ENCODE assay signal across 8 cellular contexts in the genomic region with DNA sequence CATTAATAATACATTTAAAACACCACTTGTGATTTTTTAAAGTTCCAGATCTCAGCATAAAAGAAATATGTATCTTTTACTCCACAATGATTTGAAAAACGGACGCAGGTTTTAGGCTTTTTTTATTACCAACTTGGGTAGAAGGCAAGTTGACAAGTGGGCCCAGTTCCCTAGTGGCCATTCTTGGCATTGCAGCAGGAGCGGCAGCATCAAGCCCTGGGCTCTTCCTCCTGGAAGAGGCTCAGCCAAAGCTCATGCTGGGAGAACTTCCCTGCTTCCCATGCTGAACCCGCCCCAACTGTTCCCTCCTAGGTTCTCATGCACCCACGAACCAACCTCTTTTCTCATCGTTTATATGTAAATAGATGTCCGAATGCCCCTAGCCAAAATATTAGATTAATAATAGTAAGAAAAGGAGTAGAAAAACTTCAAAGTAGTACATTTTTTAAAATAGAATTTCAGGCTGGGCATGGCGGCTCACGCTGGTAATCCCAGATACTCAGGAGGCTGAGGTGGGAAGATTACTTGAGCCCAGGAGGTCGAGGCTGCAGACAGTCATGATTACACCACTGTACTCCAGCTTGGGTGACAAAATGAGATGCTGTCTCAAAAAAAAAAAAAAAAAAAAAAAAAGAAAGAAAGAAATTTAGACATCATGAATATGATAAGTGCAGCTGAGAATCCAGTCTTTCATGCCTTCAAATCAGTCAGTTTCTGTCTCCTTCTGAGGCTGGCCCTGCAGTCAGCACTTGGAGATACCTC. TPM values are rescaled to one million over a fixed set of nuclear protein-coding genes. Genes with fewer than 3 reads are reported as not detected.
DNase-seq lines count a peak whose midpoint lies in the region; ATAC-seq lines count a peak whose summit lies in the region.

No MANE protein-coding gene starts in this region.

- DNase-seq in AG08395 (ENCODE audit: low spot score) = peak; percentile 41
- DNase-seq in M059J (ENCODE audit: low read depth) = peak; percentile 40
- DNase-seq in activated CD8-positive, alpha-beta memory T cell treated with anti-CD3 and anti-CD28 coated beads, Interleukin-2, amount 50 U/mL, for 4 hours = peak; percentile 50
- peak; percentile 61 for DNase-seq in germinal center (ENCODE audit: low spot score)
- DNase-seq in stimulated activated CD4-positive, alpha-beta T cell treated with anti-CD3 and anti-CD28 coated beads, Interleukin-2, amount 100 ng/mL, for 24 hours = peak; percentile 49 to 64
- DNase-seq in posterior vena cava (ENCODE audit: low spot score) = no peak
- no peak for DNase-seq in mesenteric fat pad (ENCODE audit: low spot score)

- intact Hi-C loops in posterior vena cava (cut with DNase I) = no loop called here

- ATAC-seq in GM18502 (IDR thresholded peaks at IDR 0.05; ENCODE audit: poor library complexity, unreplicated experiment) = peak; percentile 11

RNA-seq across cellular contexts. Expression of a gene that starts 18.2 kb away (rescaled TPM):
- total RNA-seq in M059J (2014; rRNA removed; shearing (Covaris generic)) = 5.1 and 7.4 TPM in 2 replicates
- total RNA-seq in posterior vena cava = under 1 TPM; 0.23 to 0.29 TPM
- total RNA-seq in mesenteric fat pad = 0.16 TPM

Comparison
In these comparisons a context has a peak if more than half of its experiments do, and no peak if none do; other contexts are left out.
1. DNase-seq: peak in AG08395 (single experiment), M059J (single experiment), activated CD8-positive, alpha-beta memory T cell treated with anti-CD3 and anti-CD28 coated beads, Interleukin-2, amount 50 U/mL, for 4 hours (single experiment), germinal center (single experiment) and stimulated activated CD4-positive, alpha-beta T cell treated with anti-CD3 and anti-CD28 coated beads, Interleukin-2, amount 100 ng/mL, for 24 hours (2 of 2); none in posterior vena cava (single experiment) and mesenteric fat pad (single experiment).